In genomic region chr17:27089929-27090247, GRCh38 we compare ENCODE assay signal across 28 cellular contexts.
"Had no signal": no experiment of that assay in that cellular context is flagged by ENCODE, and none has a peak within 500 bp of the region (broad histone marks: within the 10 kb centered on the region; RNA-seq: fewer than 3 reads in every experiment).

No MANE protein-coding gene starts in this region.

- H3K4me1 ChIP-seq: left lung, lower lobe of right lung, pancreas, prostate gland, stomach, testis, thyroid gland, transverse colon, upper lobe of left lung, vagina had no signal

- FAIRE-seq: islet of Langerhans, kidney, pancreas had no signal

- H3K4me3 ChIP-seq: left lung, lower lobe of right lung, pancreas, prostate gland, stomach, testis, thyroid gland, transverse colon, upper lobe of left lung, vagina had no signal

- DNase-seq: immature natural killer cell; kidney; left colon; left lung; lower lobe of right lung; mammary epithelial cell; mesenchymal stem cell; naive thymus-derived CD8-positive, alpha-beta T cell; nucleus accumbens; retina; right cardiac atrium; stimulated activated CD4-positive, alpha-beta T cell treated with anti-CD3 and anti-CD28 coated beads, Interleukin-12 subunit alpha, Interleukin-12 subunit beta, amount 100 ng/mL, for 4 hours; stimulated activated CD4-positive, alpha-beta T cell treated with anti-CD3 and anti-CD28 coated beads, Interleukin-15, amount 100 ng/mL, for 24 hours; stimulated activated CD4-positive, alpha-beta T cell treated with anti-CD3 and anti-CD28 coated beads, Interleukin-2, amount 100 ng/mL, for 24 hours; stimulated activated CD4-positive, alpha-beta T cell treated with anti-CD3 and anti-CD28 coated beads, Interleukin-4, amount 100 ng/mL, for 1 hour; stimulated activated naive B cell treated with anti-CD40 and anti-IgM and Interleukin-4, amounts not matched to agents 10 μg/mL and 1 μg/mL and 100 μg/mL, for 72 hours; stimulated activated naive CD8-positive, alpha-beta T cell treated with anti-CD3 and anti-CD28 coated beads, Interleukin-15, Interleukin-2, amounts not matched to agents 100 U/mL and 50 U/mL, for 24 hours; stomach; testis; thyroid gland; transverse colon had no signal

- H3K27ac ChIP-seq: left lung, lower lobe of right lung, pancreas, prostate gland, skin epidermis, stomach, testis, thyroid gland, transverse colon, upper lobe of left lung, vagina had no signal

- H3K9me3 ChIP-seq: left lung, lower lobe of right lung, pancreas, prostate gland, stomach, testis, thyroid gland, transverse colon, upper lobe of left lung, vagina had no signal

- H3K36me3 ChIP-seq: left lung, lower lobe of right lung, pancreas, prostate gland, stomach, thyroid gland, transverse colon, upper lobe of left lung, vagina had no signal

- H3K27me3 ChIP-seq: left lung, pancreas, testis, thyroid gland, transverse colon, upper lobe of left lung, vagina had no signal

- ATAC-seq: left colon; left lung; lower lobe of right lung; naive thymus-derived CD8-positive, alpha-beta T cell; pancreas; right cardiac atrium; sciatic nerve; stimulated activated naive B cell treated with anti-CD40 and anti-IgM and Interleukin-4, amounts not matched to agents 10 μg/mL and 1 μg/mL and 100 μg/mL, for 72 hours; stimulated activated naive CD8-positive, alpha-beta T cell treated with anti-CD3 and anti-CD28 coated beads, Interleukin-15, Interleukin-2, amounts not matched to agents 100 U/mL and 50 U/mL, for 24 hours had no signal
